In genomic region chr12:68853396-68854077, GRCh38 we compare ENCODE assay signal across 18 cellular contexts. TPM values are rescaled to one million over a fixed set of nuclear protein-coding genes. Genes with fewer than 3 reads are reported as not detected.
DNase-seq lines count a peak whose midpoint lies in the region; ATAC-seq, FAIRE-seq and TF ChIP-seq lines count a peak whose summit lies in the region.
"Had no signal": no experiment of that assay in that cellular context is flagged by ENCODE, and none has a peak within 500 bp of the region (broad histone marks: within the 10 kb centered on the region; RNA-seq: fewer than 3 reads in every experiment).

No MANE protein-coding gene starts in this region.

- no peaks in the 10 kb centered on the region for H3K4me1 Mint-ChIP-seq in stimulated activated naive CD8-positive, alpha-beta T cell treated with anti-CD3 and anti-CD28 coated beads, Interleukin-15, amount 100 ng/mL, for 72 hours
- H3K4me1 Mint-ChIP-seq: B cell, GM23338 had no signal

- H3K27me3 ChIP-seq in SJSA1 (replicated peaks) (peaks cover 72% of the 10 kb centered on the region), K562 (ENCODE audit: control insufficient read depth in 2 of 2, insufficient read depth in 2 of 2, low read length in 2 of 2) (peaks cover 13 to 15% of the 10 kb centered on the region in 2 experiments; a peak in 4 of 5 replicates)

- POLR2A ChIA-PET in K562 (lab: Yijun Ruan, JAX), result interaction anchor here (1.1 to 2.9 kb wide), 2 partner anchors 9 to 41 kb away, joined by 3 to 11 read pairs; no protein-coding TSS in a partner anchor

- H3K9me3 ChIP-seq in SJSA1 (replicated peaks) (no peaks in the 10 kb centered on the region; the same call in 1 of the 2 replicates), K562 (replicated peaks; ENCODE audit: control insufficient read depth, insufficient read depth, low read depth, low read length) (no peaks in the 10 kb centered on the region)

- H3K36me3 ChIP-seq in SJSA1 (no peaks in the 10 kb centered on the region), K562 (ENCODE audit: control insufficient read depth, insufficient read depth, low read length) (no peaks in the 10 kb centered on the region)

- H3K79me2 ChIP-seq in K562 (ENCODE audit: control insufficient read depth, insufficient read depth, low read length), result no peaks in the 10 kb centered on the region

- intact Hi-C loops in K562 (cut with micrococcal nuclease), result no loop called here

- no peak overlapping the region for H3K4me2 ChIP-seq in K562 (ENCODE audit: insufficient read depth, low read length)
- H3K4me2 ChIP-seq: GM23338 had no signal

- no peak for DNase-seq in activated naive CD4-positive, alpha-beta T cell treated with anti-CD3 and anti-CD28 coated beads, Interleukin-2, amount 50 U/mL, for 72 hours (ENCODE audit: low spot score in 2 of 2)
- no peak for DNase-seq in activated naive CD4-positive, alpha-beta T cell (lab: John Stamatoyannopoulos, UW)
- peak; percentile 73 to 74 for DNase-seq in SJSA1 (ENCODE audit: low read depth in 1 of 2, low spot score in 2 of 2)
- no peak for DNase-seq in K562 (ENCODE audit: extremely low read depth in 1 of 4, low spot score in 3 of 4)
- DNase-seq in stimulated activated naive CD8-positive, alpha-beta T cell treated with anti-CD3 and anti-CD28 coated beads, Interleukin-15, amount 100 ng/mL, for 72 hours, result no peak
- DNase-seq: C1 segment of cervical spinal cord; Calu3; CD4-positive, alpha-beta T cell; DMS 273 treated with DMSO at 0.1 percent for 48 hours; H7 had no signal

- no peaks in the 10 kb centered on the region for H3K9me3 Mint-ChIP-seq in activated naive CD4-positive, alpha-beta T cell treated with anti-CD3 and anti-CD28 coated beads, Interleukin-2, amount 50 U/mL, for 72 hours
- no peaks in the 10 kb centered on the region for H3K9me3 Mint-ChIP-seq in stimulated activated naive CD8-positive, alpha-beta T cell treated with anti-CD3 and anti-CD28 coated beads, Interleukin-15, amount 100 ng/mL, for 72 hours
- H3K9me3 Mint-ChIP-seq: CD4-positive, alpha-beta T cell; GM23338 had no signal

- no TSS peak for BruUV-seq in K562 (replicated peaks; lab: Mats Ljungman, UMichigan)

- no peak overlapping the region for H3K9ac ChIP-seq in K562 (ENCODE audit: insufficient read depth in 1 of 2, low read depth in 2 of 2, low read length in 2 of 2)

- TF ChIP-seq EP300 in K562 (IDR thresholded peaks at IDR 0.05; ENCODE audit: low read length), result no peak

- 0% methylated on average over 2 of the region's 3 CpGs for WGBS in K562 (ENCODE audit: insufficient coverage, low coverage, missing lambda C conversion rate)

- no peak overlapping the region for H3K27ac ChIP-seq in SJSA1
- H3K27ac ChIP-seq in K562 (ENCODE audit: extremely low read depth, low read depth, low read length), result no peak overlapping the region

- peak; percentile 75 to 84 for ATAC-seq in activated naive CD4-positive, alpha-beta T cell treated with anti-CD3 and anti-CD28 coated beads, Interleukin-2, amount 50 U/mL, for 72 hours
- ATAC-seq in K562 (no peak), HG02763 (IDR thresholded peaks at IDR 0.05; ENCODE audit: unreplicated experiment) (no peak), HG02970 (IDR thresholded peaks at IDR 0.05; ENCODE audit: low FRiP score, unreplicated experiment) (no peak)
- peak; percentile 71 for ATAC-seq in stimulated activated naive CD8-positive, alpha-beta T cell treated with anti-CD3 and anti-CD28 coated beads, Interleukin-15, amount 100 ng/mL, for 72 hours
- ATAC-seq: GM12878, GM23338 had no signal

- H3K36me3 Mint-ChIP-seq in activated naive CD4-positive, alpha-beta T cell treated with anti-CD3 and anti-CD28 coated beads, Interleukin-2, amount 50 U/mL, for 72 hours, result peaks cover 4 to 20% of the 10 kb centered on the region in 2 donors

- H4K20me1 ChIP-seq in K562 (replicated peaks; ENCODE audit: control insufficient read depth, insufficient read depth, low read length), result no peaks in the 10 kb centered on the region

- FAIRE-seq in K562 (lab: Jason Lieb, UNC), result no peak
- FAIRE-seq: A204.1, GM12878, GM18507, HTR-8/SVneo had no signal

- no peak for TF ChIP-seq RAD21 in K562 (CRISPR knock-in tag; conservative IDR thresholded peaks at IDR 0.05 in 1 of 2, IDR thresholded peaks at IDR 0.05 in 1 of 2)

- TF ChIP-seq CTCF in K562 (IDR thresholded peaks at IDR 0.05 in 2 of 3, conservative IDR thresholded peaks at IDR 0.05 in 1 of 3; ENCODE audit: insufficient read depth in 2 of 3, low read depth in 1 of 3, low read length in 3 of 3), result no peak

- TF ChIP-seq POLR2A in K562 (conservative IDR thresholded peaks at IDR 0.05), result no peak

- no peaks in the 10 kb centered on the region for H3K9me1 ChIP-seq in K562 (ENCODE audit: control insufficient read depth, insufficient read depth, low read length)

- H3K4me3 ChIP-seq in SJSA1 (no peak overlapping the region), K562 (no peak overlapping the region)
- H3K4me3 ChIP-seq: GM12878, GM23338 had no signal

- in situ Hi-C loops in K562 (cut with MboI), result loop anchor here (25.0 kb wide), 1 partner anchor 209 kb away; no protein-coding TSS in a partner anchor

- peak overlapping the region in 1 of 2 donors; percentile 5 for H3K27ac Mint-ChIP-seq in activated naive CD4-positive, alpha-beta T cell treated with anti-CD3 and anti-CD28 coated beads, Interleukin-2, amount 50 U/mL, for 72 hours
- H3K27ac Mint-ChIP-seq in stimulated activated naive CD8-positive, alpha-beta T cell treated with anti-CD3 and anti-CD28 coated beads, Interleukin-15, amount 100 ng/mL, for 72 hours, result no peak overlapping the region
- H3K27ac Mint-ChIP-seq: B cell; CD4-positive, alpha-beta T cell; GM23338 had no signal

- peaks cover 5% of the 10 kb centered on the region for H3K4me1 ChIP-seq in SJSA1 (replicated peaks)
- H3K4me1 ChIP-seq in K562 (replicated peaks in 1 of 2; ENCODE audit: control insufficient read depth in 2 of 2, insufficient read depth in 2 of 2, low read length in 2 of 2), result no peaks in the 10 kb centered on the region

- peak overlapping the region in 1 of 2 donors; percentile 3 for H3K4me3 Mint-ChIP-seq in stimulated activated naive CD8-positive, alpha-beta T cell treated with anti-CD3 and anti-CD28 coated beads, Interleukin-15, amount 100 ng/mL, for 72 hours
- H3K4me3 Mint-ChIP-seq: B cell; CD4-positive, alpha-beta T cell; GM23338 had no signal

- H3K27me3 Mint-ChIP-seq in stimulated activated naive CD8-positive, alpha-beta T cell treated with anti-CD3 and anti-CD28 coated beads, Interleukin-15, amount 100 ng/mL, for 72 hours, result no peaks in the 10 kb centered on the region
- H3K27me3 Mint-ChIP-seq: B cell; CD4-positive, alpha-beta T cell had no signal

- CTCF ChIA-PET in K562 (lab: Yijun Ruan, JAX; ENCODE audit: low intra/inter-chr PET ratio), result no interaction called here

- H2AFZ ChIP-seq in K562 (ENCODE audit: low read depth, low read length), result no peak overlapping the region
- H2AFZ ChIP-seq: GM23338 had no signal

TF ChIP-seq in K562, 482 proteins besides CTCF, POLR2A, EP300 and RAD21:
- TF ChIP-seq ZNF584 (CRISPR knock-in tag; IDR thresholded peaks at IDR 0.05; ENCODE audit: low read depth), result no peak
- no peak for TF ChIP-seq KAT2B (IDR thresholded peaks at IDR 0.05; ENCODE audit: low read depth, low read length)
- no peak for TF ChIP-seq MIER1 (IDR thresholded peaks at IDR 0.05; ENCODE audit: low read depth)
- TF ChIP-seq ATF1 (CRISPR knock-in tag; IDR thresholded peaks at IDR 0.05), result no peak
- TF ChIP-seq ATF1 (tag; IDR thresholded peaks at IDR 0.05), result no peak
- peak; percentile 42 for TF ChIP-seq HNRNPK (IDR thresholded peaks at IDR 0.05; ENCODE audit: low read depth, low read length, poor library complexity, severe bottlenecking)
- no peak for TF ChIP-seq JUNB (CRISPR knock-in tag; conservative IDR thresholded peaks at IDR 0.05)
- TF ChIP-seq SRF (CRISPR knock-in tag; IDR thresholded peaks at IDR 0.05), result no peak
- no peak for TF ChIP-seq HLTF (IDR thresholded peaks at IDR 0.05)
- TF ChIP-seq, protein P1, sequence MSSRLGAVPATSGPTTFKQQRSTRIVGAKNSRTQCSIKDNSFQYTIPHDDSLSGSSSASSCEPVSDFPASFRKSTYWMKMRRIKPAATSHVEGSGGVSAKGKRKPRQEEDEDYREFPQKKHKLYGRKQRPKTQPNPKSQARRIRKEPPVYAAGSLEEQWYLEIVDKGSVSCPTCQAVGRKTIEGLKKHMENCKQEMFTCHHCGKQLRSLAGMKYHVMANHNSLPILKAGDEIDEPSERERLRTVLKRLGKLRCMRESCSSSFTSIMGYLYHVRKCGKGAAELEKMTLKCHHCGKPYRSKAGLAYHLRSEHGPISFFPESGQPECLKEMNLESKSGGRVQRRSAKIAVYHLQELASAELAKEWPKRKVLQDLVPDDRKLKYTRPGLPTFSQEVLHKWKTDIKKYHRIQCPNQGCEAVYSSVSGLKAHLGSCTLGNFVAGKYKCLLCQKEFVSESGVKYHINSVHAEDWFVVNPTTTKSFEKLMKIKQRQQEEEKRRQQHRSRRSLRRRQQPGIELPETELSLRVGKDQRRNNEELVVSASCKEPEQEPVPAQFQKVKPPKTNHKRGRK (tag; IDR thresholded peaks at IDR 0.05), result peak; percentile 44; the same call in 1 of the 2 replicates

RNA-seq across cellular contexts. Expression of gene MDM2, which starts 45.6 kb away (rescaled TPM):
- total RNA-seq in activated naive CD4-positive, alpha-beta T cell treated with anti-CD3 and anti-CD28 coated beads, Interleukin-2, amount 50 U/mL, for 72 hours, result 100 to 1,000 TPM; 141 to 393 TPM
- 2,133 and 2,408 TPM in 2 replicates for total RNA-seq in SJSA1 (2014; rRNA removed; shearing (Covaris generic))
- 137 and 269 TPM in 2 replicates for total RNA-seq in K562 (2011; cell fraction: chromatin; rRNA removed; ENCODE audit: low replicate concordance)
- total RNA-seq in K562 (2011; cell fraction: nucleolus; rRNA removed), result 93.4 and 96.3 TPM in 2 replicates
- total RNA-seq in K562 (2011; cell fraction: nucleoplasm; rRNA removed), result 70.5 and 93.0 TPM in 2 replicates
- total RNA-seq in K562 (2014; rRNA removed), result 45.3 and 49.0 TPM in 2 replicates
- 99.2 and 135 TPM in 2 replicates for total RNA-seq in K562 (2014; rRNA removed; fragmentation: Illumina TruSeq; extraction: Trizol)
- 70.0 and 74.0 TPM in 2 replicates for total RNA-seq in K562 (2015; rRNA removed; fragmentation: Illumina TruSeq; extraction: Trizol)
- 90.8 and 100 TPM in 2 replicates for total RNA-seq in K562 (2021)
- 28.6 and 31.0 TPM in 2 replicates for polyA plus RNA-seq in K562 (2011; rRNA removed)
- polyA plus RNA-seq in K562 (2011; cell fraction: cytosol; rRNA removed), result 10.2 and 10.8 TPM in 2 replicates
- 15.5 and 18.7 TPM in 2 replicates for polyA plus RNA-seq in K562 (2011; cell fraction: nucleus; rRNA removed)
- 13.6 and 19.8 TPM in 2 replicates for polyA plus RNA-seq in K562 (2012)
- 31.0 and 33.3 TPM in 2 replicates for polyA plus RNA-seq in K562 (2014; fragmentation: Illumina TruSeq; extraction: Trizol)
- 10 to 100 TPM; 13.6 to 21.8 TPM for polyA plus RNA-seq in K562 (2014; fragmentation: Nextera tagmentation; extraction: Ambion mirVana)
- 47.5 and 57.7 TPM in 2 replicates for polyA plus RNA-seq in K562 (2014; rRNA removed)
- 157 and 236 TPM in 2 replicates for polyA minus RNA-seq in K562 (2011; rRNA and poly(A)+ RNA removed)
- 51.0 and 56.2 TPM in 2 replicates for polyA minus RNA-seq in K562 (2011; cell fraction: cytosol; rRNA and poly(A)+ RNA removed)
- polyA minus RNA-seq in K562 (2011; cell fraction: nucleus; rRNA and poly(A)+ RNA removed), result 73.0 and 111 TPM in 2 replicates

Comparison
In these comparisons a context has a peak if more than half of its experiments do, and no peak if none do; other contexts are left out.
1. ATAC-seq: peak in activated naive CD4-positive, alpha-beta T cell treated with anti-CD3 and anti-CD28 coated beads, Interleukin-2, amount 50 U/mL, for 72 hours (2 of 2) and stimulated activated naive CD8-positive, alpha-beta T cell treated with anti-CD3 and anti-CD28 coated beads, Interleukin-15, amount 100 ng/mL, for 72 hours (single experiment); none in K562 (single experiment), HG02763 (single experiment) and HG02970 (single experiment).
2. DNase-seq: peak in SJSA1 (2 of 2); none in activated naive CD4-positive, alpha-beta T cell treated with anti-CD3 and anti-CD28 coated beads, Interleukin-2, amount 50 U/mL, for 72 hours (0 of 2), activated naive CD4-positive, alpha-beta T cell (0 of 4), K562 (0 of 4) and stimulated activated naive CD8-positive, alpha-beta T cell treated with anti-CD3 and anti-CD28 coated beads, Interleukin-15, amount 100 ng/mL, for 72 hours (0 of 2).